ENCODE assay signal across 12 cellular contexts in genomic region chr1:219220945-219221344, GRCh38. TPM values are rescaled to one million over a fixed set of nuclear protein-coding genes. Genes with fewer than 3 reads are reported as not detected.
DNase-seq lines count a peak whose midpoint lies in the region; ATAC-seq and TF ChIP-seq lines count a peak whose summit lies in the region.
"Had no signal": no experiment of that assay in that cellular context is flagged by ENCODE, and none has a peak within 500 bp of the region (broad histone marks: within the 10 kb centered on the region; RNA-seq: fewer than 3 reads in every experiment).

No MANE protein-coding gene starts in this region.

- TF ChIP-seq POLR2A in NB4 (IDR thresholded peaks at IDR 0.05; ENCODE audit: extremely low read depth, insufficient read length): no peak

- H3K36me3 Mint-ChIP-seq in activated T-cell treated with anti-CD3 and anti-CD28 coated beads, Interleukin-2, amount 50 U/mL, for 72 hours (ENCODE audit: insufficient read depth in 2 of 2): peaks cover 0 to 2% of the 10 kb centered on the region in 2 donors

- peak; percentile 37 to 62 for ATAC-seq in activated T-cell treated with anti-CD3 and anti-CD28 coated beads, Interleukin-2, amount 50 U/mL, for 72 hours (replicated peaks in 1 of 2)
- peak; percentile 96 for ATAC-seq in HG02798 (IDR thresholded peaks at IDR 0.05; ENCODE audit: poor library complexity, unreplicated experiment)
- peak; percentile 48 for ATAC-seq in stimulated activated naive CD8-positive, alpha-beta T cell treated with anti-CD3 and anti-CD28 coated beads, Interleukin-15, amount 100 ng/mL, for 72 hours
- ATAC-seq: GM23338 had no signal

- H3K27ac Mint-ChIP-seq in activated T-cell treated with anti-CD3 and anti-CD28 coated beads, Interleukin-2, amount 50 U/mL, for 72 hours: no peak overlapping the region
- H3K27ac Mint-ChIP-seq in stimulated activated naive CD8-positive, alpha-beta T cell treated with anti-CD3 and anti-CD28 coated beads, Interleukin-15, amount 100 ng/mL, for 72 hours: peak overlapping the region in 1 of 2 donors; percentile 20
- H3K27ac Mint-ChIP-seq: GM23338 had no signal

- TF ChIP-seq CTCF in NB4 (IDR thresholded peaks at IDR 0.05; ENCODE audit: low read depth, low read length): no peak

- H3K4me1 Mint-ChIP-seq in activated T-cell treated with anti-CD3 and anti-CD28 coated beads, Interleukin-2, amount 50 U/mL, for 72 hours (ENCODE audit: low read depth): no peaks in the 10 kb centered on the region
- H3K4me1 Mint-ChIP-seq in stimulated activated naive CD8-positive, alpha-beta T cell treated with anti-CD3 and anti-CD28 coated beads, Interleukin-15, amount 100 ng/mL, for 72 hours: no peaks in the 10 kb centered on the region
- H3K4me1 Mint-ChIP-seq: GM23338 had no signal

- no peak for DNase-seq in activated T-cell treated with anti-CD3 and anti-CD28 coated beads, Interleukin-2, amount 50 U/mL, for 72 hours
- DNase-seq in activated T-cell treated with anti-CD3 and anti-CD28 coated beads, Interleukin-2, amount 50 U/mL, for 48 hours: no peak
- DNase-seq in NB4 (ENCODE audit: low read depth) (peak; percentile 9), NCI-H748 treated with DMSO at 0.1 percent for 48 hours (lab: John Stamatoyannopoulos, UW) (no peak), cerebellum (ENCODE audit: low spot score) (no peak)
- no peak for DNase-seq in stimulated activated naive CD8-positive, alpha-beta T cell treated with anti-CD3 and anti-CD28 coated beads, Interleukin-15, amount 100 ng/mL, for 72 hours
- no peak for DNase-seq in effector CD8-positive, alpha-beta T cell (lab: John Stamatoyannopoulos, UW)
- DNase-seq: NCI-H446, spleen had no signal

- no peak overlapping the region for H3K4me3 ChIP-seq in NB4 (ENCODE audit: low read depth, low read length)
- H3K4me3 ChIP-seq: cardiac muscle cell, GM23338, spleen had no signal

- H3K4me3 Mint-ChIP-seq in activated T-cell treated with anti-CD3 and anti-CD28 coated beads, Interleukin-2, amount 50 U/mL, for 72 hours: no peak overlapping the region
- H3K4me3 Mint-ChIP-seq in stimulated activated naive CD8-positive, alpha-beta T cell treated with anti-CD3 and anti-CD28 coated beads, Interleukin-15, amount 100 ng/mL, for 72 hours: no peak overlapping the region
- H3K4me3 Mint-ChIP-seq: GM23338 had no signal

- H3K27me3 Mint-ChIP-seq in activated T-cell treated with anti-CD3 and anti-CD28 coated beads, Interleukin-2, amount 50 U/mL, for 72 hours (ENCODE audit: low read depth): no peaks in the 10 kb centered on the region
- no peaks in the 10 kb centered on the region for H3K27me3 Mint-ChIP-seq in stimulated activated naive CD8-positive, alpha-beta T cell treated with anti-CD3 and anti-CD28 coated beads, Interleukin-15, amount 100 ng/mL, for 72 hours

- H3K9me3 Mint-ChIP-seq in activated T-cell treated with anti-CD3 and anti-CD28 coated beads, Interleukin-2, amount 50 U/mL, for 72 hours: no peaks in the 10 kb centered on the region
- no peaks in the 10 kb centered on the region for H3K9me3 Mint-ChIP-seq in stimulated activated naive CD8-positive, alpha-beta T cell treated with anti-CD3 and anti-CD28 coated beads, Interleukin-15, amount 100 ng/mL, for 72 hours
- H3K9me3 Mint-ChIP-seq: GM23338 had no signal

RNA-seq across cellular contexts. Expression of gene LYPLAL1, which starts 47.3 kb away (rescaled TPM):
- total RNA-seq in activated T-cell treated with anti-CD3 and anti-CD28 coated beads, Interleukin-2, amount 50 U/mL, for 72 hours: 10 to 100 TPM; 27.6 to 28.9 TPM
- 47.0 TPM for total RNA-seq in cerebellum
